8 cellular contexts compared by ENCODE assay signal in the genomic region with DNA sequence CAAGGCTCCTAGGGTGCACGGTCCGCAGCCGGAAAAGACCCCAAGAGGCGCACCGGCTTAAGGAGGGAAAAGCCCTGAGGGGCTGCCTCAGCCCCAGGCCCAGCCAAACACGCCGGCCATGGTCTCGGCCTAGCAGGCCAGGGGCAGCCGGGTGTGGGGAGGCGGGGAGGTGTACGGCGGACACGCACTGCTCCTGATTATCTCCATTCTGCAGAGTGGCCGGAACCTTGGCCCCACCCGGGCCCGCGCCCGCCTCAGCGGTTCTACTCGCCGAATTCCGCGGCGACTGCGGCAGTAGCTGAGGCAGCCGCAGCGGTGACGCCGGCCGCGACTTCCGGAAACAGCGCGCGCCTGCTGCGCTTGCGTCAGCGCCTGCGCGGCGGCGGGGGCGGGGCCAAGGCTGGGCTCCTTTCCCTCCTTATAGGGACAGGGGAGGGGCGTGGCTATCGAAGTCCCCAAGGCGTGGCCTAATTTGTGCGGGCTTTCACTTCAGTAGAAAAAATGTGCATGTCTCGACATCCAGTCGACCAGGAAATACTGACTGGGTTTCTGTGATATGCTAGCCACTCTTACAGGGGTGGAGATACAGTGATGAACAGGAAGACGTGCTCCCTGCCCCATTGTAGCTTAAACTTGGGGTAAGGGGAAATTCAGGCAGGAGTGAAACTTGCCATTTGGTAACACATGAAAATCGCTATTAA. TPM values are rescaled to one million over a fixed set of nuclear protein-coding genes. Genes with fewer than 3 reads are reported as not detected.
DNase-seq lines count a peak whose midpoint lies in the region; ATAC-seq and TF ChIP-seq lines count a peak whose summit lies in the region.

Gene PARN (minus strand): TSS at position 342 of the 701 bp plus-strand sequence. CDS start 135 bp downstream, at position 207.

- ATAC-seq in HG02610 (IDR thresholded peaks at IDR 0.05; ENCODE audit: unreplicated experiment) (peak; percentile 47), omental fat pad (ENCODE audit: low FRiP score) (peak; percentile 83)

- peak within 1 kb of the TSS; percentile 2 for H3K27ac ChIP-seq in temporal lobe (ENCODE audit: low read depth, low read length)

- no peak for TF ChIP-seq CTCF in omental fat pad (IDR thresholded peaks at IDR 0.05)

- peaks cover 58% of the 10 kb centered on the region for H3K4me1 Mint-ChIP-seq in activated naive CD8-positive, alpha-beta T cell (ENCODE audit: low read depth)

- peak within 1 kb of the TSS; percentile 99 for H3K27ac Mint-ChIP-seq in activated naive CD8-positive, alpha-beta T cell

- peaks cover 8% of the 10 kb centered on the region for H3K36me3 Mint-ChIP-seq in activated naive CD8-positive, alpha-beta T cell

- peaks cover 3% of the 10 kb centered on the region for H3K9me3 Mint-ChIP-seq in activated naive CD8-positive, alpha-beta T cell (ENCODE audit: low read depth)

- H3K27me3 Mint-ChIP-seq in activated naive CD8-positive, alpha-beta T cell: no peaks in the 10 kb centered on the region

- DNase-seq in GM04504 (ENCODE audit: low read depth) (peak; percentile 88), NCI-H1105 treated with DMSO at 0.1 percent for 48 hours (lab: John Stamatoyannopoulos, UW) (peak; percentile 92), SKM-1 treated with dmso at 0.1 percent for 144 hours (lab: John Stamatoyannopoulos, UW; ENCODE audit: unreplicated experiment) (peak; percentile 95), glomerular visceral epithelial cell (ENCODE audit: extremely low spot score) (peak; percentile 97), omental fat pad (ENCODE audit: low spot score) (peak; percentile 87)

- peak within 1 kb of the TSS; percentile 98 for H3K4me3 Mint-ChIP-seq in activated naive CD8-positive, alpha-beta T cell

RNA-seq across cellular contexts. Expression of gene PARN, which starts in this region (rescaled TPM):
- total RNA-seq in omental fat pad: 10 to 100 TPM; 23.0 to 34.8 (median 26.4) TPM
- total RNA-seq in temporal lobe: 18.7 TPM

Comparison
In these comparisons a context has a peak if more than half of its experiments do, and no peak if none do; other contexts are left out.
1. Peak in every context shown above with its lines: DNase-seq, ATAC-seq and H3K27ac ChIP-seq.